Comparison of ENCODE assay signal across 8 cellular contexts in genomic region chr5:118611332-118611945, GRCh38.
DNase-seq lines count a peak whose midpoint lies in the region; ATAC-seq and TF ChIP-seq lines count a peak whose summit lies in the region.

No MANE protein-coding gene starts in this region.

- DNase-seq in ELF-1 (ENCODE audit: low read depth, low spot score): peak; percentile 29
- DNase-seq in HFF-Myc (ENCODE audit: extremely low read depth, low read depth): peak; percentile 10
- DNase-seq in SK-N-DZ (ENCODE audit: low spot score): peak; percentile 9
- peak; percentile 70 for DNase-seq in iPS-NIHi7 (ENCODE audit: extremely low spot score)
- DNase-seq in NCI-H1436 (lab: John Stamatoyannopoulos, UW): no peak
- DNase-seq in NCI-H774 (lab: John Stamatoyannopoulos, UW): no peak
- DNase-seq in stimulated activated CD4-positive, alpha-beta T cell treated with anti-CD3 and anti-CD28 coated beads, Interleukin-4, amount 100 ng/mL, for 24 hours: no peak

- ATAC-seq in GM19035 (IDR thresholded peaks at IDR 0.05; ENCODE audit: unreplicated experiment): no peak

- H3K4me3 ChIP-seq in HFF-Myc (replicated peaks; ENCODE audit: low read depth, low read length): no peak overlapping the region

- TF ChIP-seq CTCF in HFF-Myc (IDR thresholded peaks at IDR 0.05; ENCODE audit: low read depth, low read length, missing control alignments): peak; percentile 75

Comparison
In these comparisons a context has a peak if more than half of its experiments do, and no peak if none do; other contexts are left out.
1. DNase-seq: peak in ELF-1 (single experiment), HFF-Myc (single experiment), SK-N-DZ (single experiment) and iPS-NIHi7 (single experiment); none in NCI-H1436 (single experiment), NCI-H774 (single experiment) and stimulated activated CD4-positive, alpha-beta T cell treated with anti-CD3 and anti-CD28 coated beads, Interleukin-4, amount 100 ng/mL, for 24 hours (single experiment).